Comparison of ENCODE assay signal across 22 cellular contexts in the genomic region with DNA sequence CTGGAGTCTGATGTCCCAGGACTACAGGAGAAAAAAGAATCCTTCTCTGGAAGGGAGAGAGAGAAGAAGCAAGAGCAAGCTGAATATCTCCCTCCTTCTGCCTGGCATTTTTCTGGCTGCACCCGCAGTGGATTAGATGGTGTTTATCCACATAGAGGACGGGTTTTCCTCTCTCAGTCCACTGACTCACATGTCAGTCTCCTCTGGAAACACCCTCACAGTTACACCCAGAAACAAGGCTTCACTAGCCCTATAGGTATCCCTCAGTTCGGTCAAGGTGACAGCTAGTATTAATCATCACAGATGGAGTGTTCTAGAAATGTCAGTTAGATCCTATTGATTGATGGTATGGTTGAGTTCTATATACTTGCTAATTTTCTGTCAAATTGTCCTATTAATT.
"Had no signal": no experiment of that assay in that cellular context is flagged by ENCODE, and none has a peak within 500 bp of the region (broad histone marks: within the 10 kb centered on the region; RNA-seq: fewer than 3 reads in every experiment).

No MANE protein-coding gene starts in this region.

- H3K4me3 ChIP-seq: colonic mucosa, gastrocnemius medialis, left lung, prostate gland, right atrium auricular region, sigmoid colon, spleen, suprapubic skin, upper lobe of left lung had no signal

- H3K4me1 ChIP-seq: colonic mucosa, prostate gland, right atrium auricular region, sigmoid colon had no signal

- FAIRE-seq: endothelial cell of umbilical vein, kidney, urothelium cell line had no signal

- H3K36me3 ChIP-seq: colonic mucosa, gastrocnemius medialis, left lung, prostate gland, right atrium auricular region, sigmoid colon, spleen, suprapubic skin, upper lobe of left lung had no signal

- DNase-seq: colonic mucosa; effector memory CD4-positive, alpha-beta T cell; erythroblast; gastrocnemius medialis; kidney; left lung; mammary epithelial cell; mesendoderm; midbrain; naive thymus-derived CD8-positive, alpha-beta T cell; nephron progenitor cell; nucleus accumbens; sigmoid colon; spleen; stimulated activated naive CD4-positive, alpha-beta T cell; stimulated activated naive CD8-positive, alpha-beta T cell treated with anti-CD3 and anti-CD28 coated beads, Interleukin-15, amount 100 ng/mL, for 72 hours; upper lobe of left lung had no signal

- H3K27ac ChIP-seq: colonic mucosa, gastrocnemius medialis, left lung, prostate gland, right atrium auricular region, spleen, suprapubic skin, upper lobe of left lung had no signal

- H3K9me3 ChIP-seq: colonic mucosa, gastrocnemius medialis, left lung, prostate gland, right atrium auricular region, sigmoid colon, spleen, suprapubic skin, upper lobe of left lung had no signal

- ATAC-seq: gastrocnemius medialis; left lung; naive thymus-derived CD8-positive, alpha-beta T cell; stimulated activated naive CD8-positive, alpha-beta T cell treated with anti-CD3 and anti-CD28 coated beads, Interleukin-15, amount 100 ng/mL, for 72 hours had no signal

- H3K27me3 ChIP-seq: colonic mucosa, gastrocnemius medialis, left lung, right atrium auricular region, sigmoid colon, suprapubic skin, upper lobe of left lung had no signal
